ENCODE assay signal across 14 cellular contexts in genomic region chr1:150626150-150626549, GRCh38. TPM values are rescaled to one million over a fixed set of nuclear protein-coding genes. Genes with fewer than 3 reads are reported as not detected.
DNase-seq lines count a peak whose midpoint lies in the region; ATAC-seq and TF ChIP-seq lines count a peak whose summit lies in the region.
"Had no signal": no experiment of that assay in that cellular context is flagged by ENCODE, and none has a peak within 500 bp of the region (broad histone marks: within the 10 kb centered on the region; RNA-seq: fewer than 3 reads in every experiment).

No MANE protein-coding gene starts in this region.

- no peak overlapping the region for H3K27ac ChIP-seq in endodermal cell (ENCODE audit: low read depth, low read length)
- H3K27ac ChIP-seq in skin epidermis, result peak overlapping the region in 18 of 21 experiments; percentile 5 to 93 (median 64)
- H3K27ac ChIP-seq in heart left ventricle, result no peak overlapping the region
- H3K27ac ChIP-seq: gastroesophageal sphincter had no signal

- POLR2A ChIA-PET in activated CD8-positive, alpha-beta T cell treated with anti-CD3 and anti-CD28 coated beads for 36 hours (lab: Charles Lee), result interaction anchor here (0.8 to 30.2 kb wide), 3 partner anchors 9 to 296 kb away, joined by 3 to 678 read pairs (median 4); partner anchors contain the start of gene MCL1
- POLR2A ChIA-PET in activated CD8-positive, alpha-beta T cell treated with anti-CD3 and anti-CD28 coated beads, Interleukin-2, amount 10 ng/mL, durations not matched to agents 7 days and 5 days (lab: Charles Lee), result interaction anchor here (3.0 kb wide), 1 partner anchor 47 kb away, joined by 17 read pairs; the partner anchor contains the start of gene MCL1

- peaks cover 75% of the 10 kb centered on the region for H3K4me1 Mint-ChIP-seq in activated CD8-positive, alpha-beta T cell treated with anti-CD3 and anti-CD28 coated beads for 36 hours (ENCODE audit: low read depth)
- peaks cover 48% of the 10 kb centered on the region for H3K4me1 Mint-ChIP-seq in activated CD8-positive, alpha-beta T cell treated with anti-CD3 and anti-CD28 coated beads, Interleukin-2, amount 10 ng/mL, durations not matched to agents 7 days and 5 days (ENCODE audit: low read depth)
- peaks cover 38% of the 10 kb centered on the region for H3K4me1 Mint-ChIP-seq in T-helper 2 cell treated with Interferon-gamma antibody and Interleukin-4, amounts not matched to agents 5 μg/mL and 100 μg/mL, for 36 hours (ENCODE audit: low read depth)
- H3K4me1 Mint-ChIP-seq in endodermal cell, result peaks cover 46% of the 10 kb centered on the region

- intact Hi-C loops in activated CD8-positive, alpha-beta T cell treated with anti-CD3 and anti-CD28 coated beads for 36 hours (cut with micrococcal nuclease), result loop anchor here (10.0 kb wide), 1 partner anchor 141 kb away; the partner anchor contains the start of gene TARS2
- intact Hi-C loops in heart left ventricle (cut with DNase I), result loop anchor here in 5 of 10 donors (5.0 to 10.0 kb wide), 5 partner anchors 49 to 164 kb away; partner anchors contain the start of genes GOLPH3L (in 1 of the 5), MCL1 (in 1 of the 5) and TARS2 (in 1 of the 5)

- CTCF ChIA-PET in activated CD8-positive, alpha-beta T cell treated with anti-CD3 and anti-CD28 coated beads for 36 hours (lab: Charles Lee), result interaction anchor here (19.1 kb wide), 1 partner anchor 63 kb away, joined by 324 read pairs; no protein-coding TSS in a partner anchor
- CTCF ChIA-PET in activated CD8-positive, alpha-beta T cell treated with anti-CD3 and anti-CD28 coated beads, Interleukin-2, amount 10 ng/mL, durations not matched to agents 7 days and 5 days (lab: Charles Lee), result interaction anchor here (1.9 to 17.7 kb wide), 2 partner anchors 64 to 369 kb away, joined by 9 to 386 read pairs; no protein-coding TSS in a partner anchor

- no peak for TF ChIP-seq POLR2A in heart left ventricle (IDR thresholded peaks at IDR 0.05)

- H3K27me3 ChIP-seq in endodermal cell (ENCODE audit: control insufficient read depth, insufficient read depth, low read length, poor library complexity, severe bottlenecking), result no peaks in the 10 kb centered on the region
- no peaks in the 10 kb centered on the region for H3K27me3 ChIP-seq in heart left ventricle
- H3K27me3 ChIP-seq: gastroesophageal sphincter, MG63 had no signal

- peaks cover 55% of the 10 kb centered on the region for H3K36me3 Mint-ChIP-seq in activated CD8-positive, alpha-beta T cell treated with anti-CD3 and anti-CD28 coated beads for 36 hours (ENCODE audit: low read depth)
- peaks cover 55% of the 10 kb centered on the region for H3K36me3 Mint-ChIP-seq in activated CD8-positive, alpha-beta T cell treated with anti-CD3 and anti-CD28 coated beads, Interleukin-2, amount 10 ng/mL, durations not matched to agents 7 days and 5 days (ENCODE audit: low read depth)
- H3K36me3 Mint-ChIP-seq in T-helper 2 cell treated with Interferon-gamma antibody and Interleukin-4, amounts not matched to agents 5 μg/mL and 100 μg/mL, for 36 hours (ENCODE audit: low read depth), result peaks cover 50% of the 10 kb centered on the region
- H3K36me3 Mint-ChIP-seq in endodermal cell (ENCODE audit: low read depth), result peaks cover 55% of the 10 kb centered on the region

- H3K27ac Mint-ChIP-seq in activated CD8-positive, alpha-beta T cell treated with anti-CD3 and anti-CD28 coated beads for 36 hours, result peak overlapping the region; percentile 44
- H3K27ac Mint-ChIP-seq in activated CD8-positive, alpha-beta T cell treated with anti-CD3 and anti-CD28 coated beads, Interleukin-2, amount 10 ng/mL, durations not matched to agents 7 days and 5 days, result no peak overlapping the region
- no peak overlapping the region for H3K27ac Mint-ChIP-seq in T-helper 2 cell treated with Interferon-gamma antibody and Interleukin-4, amounts not matched to agents 5 μg/mL and 100 μg/mL, for 36 hours
- peak overlapping the region; percentile 81 for H3K27ac Mint-ChIP-seq in endodermal cell

- ATAC-seq in activated CD8-positive, alpha-beta T cell treated with anti-CD3 and anti-CD28 coated beads for 36 hours, result no peak
- ATAC-seq in activated CD8-positive, alpha-beta T cell treated with anti-CD3 and anti-CD28 coated beads, Interleukin-2, amount 10 ng/mL, durations not matched to agents 7 days and 5 days, result no peak
- ATAC-seq in GM19351 (IDR thresholded peaks at IDR 0.05; ENCODE audit: unreplicated experiment) (no peak), heart left ventricle (no peak), HG03442 (IDR thresholded peaks at IDR 0.05; ENCODE audit: unreplicated experiment) (no peak)
- ATAC-seq: gastroesophageal sphincter; naive thymus-derived CD4-positive, alpha-beta T cell had no signal

- H3K36me3 ChIP-seq in endodermal cell (ENCODE audit: control insufficient read depth, insufficient read depth, low read length), result peaks cover 60% of the 10 kb centered on the region
- peaks cover 0 to 65% (median 58%) of the 10 kb centered on the region in 9 donors for H3K36me3 ChIP-seq in heart left ventricle

- H3K4me1 ChIP-seq in endodermal cell (ENCODE audit: control insufficient read depth, insufficient read depth, low read length) (peaks cover 16% of the 10 kb centered on the region), heart left ventricle (peaks cover 9 to 56% (median 40%) of the 10 kb centered on the region in 12 donors)

- DNase-seq in activated CD8-positive, alpha-beta T cell treated with anti-CD3 and anti-CD28 coated beads for 36 hours, result no peak
- DNase-seq in activated CD8-positive, alpha-beta T cell treated with anti-CD3 and anti-CD28 coated beads, Interleukin-2, amount 10 ng/mL, durations not matched to agents 7 days and 5 days, result no peak
- DNase-seq in T-helper 2 cell treated with Interferon-gamma antibody and Interleukin-4, amounts not matched to agents 5 μg/mL and 100 μg/mL, for 36 hours (ENCODE audit: low spot score), result peak; percentile 49
- DNase-seq in endodermal cell (no peak), heart left ventricle (no peak)
- DNase-seq: aorta, Caco-2, HCEC 1CT, MG63 had no signal

- H3K4me3 Mint-ChIP-seq in activated CD8-positive, alpha-beta T cell treated with anti-CD3 and anti-CD28 coated beads for 36 hours, result no peak overlapping the region
- H3K4me3 Mint-ChIP-seq in activated CD8-positive, alpha-beta T cell treated with anti-CD3 and anti-CD28 coated beads, Interleukin-2, amount 10 ng/mL, durations not matched to agents 7 days and 5 days, result no peak overlapping the region
- no peak overlapping the region for H3K4me3 Mint-ChIP-seq in T-helper 2 cell treated with Interferon-gamma antibody and Interleukin-4, amounts not matched to agents 5 μg/mL and 100 μg/mL, for 36 hours
- peak overlapping the region; percentile 30 for H3K4me3 Mint-ChIP-seq in endodermal cell

- no peak overlapping the region for H3K9ac ChIP-seq in endodermal cell (ENCODE audit: extremely low read depth, low read length, poor library complexity, severe bottlenecking)

- no peaks in the 10 kb centered on the region for H3K27me3 Mint-ChIP-seq in activated CD8-positive, alpha-beta T cell treated with anti-CD3 and anti-CD28 coated beads for 36 hours
- H3K27me3 Mint-ChIP-seq in activated CD8-positive, alpha-beta T cell treated with anti-CD3 and anti-CD28 coated beads, Interleukin-2, amount 10 ng/mL, durations not matched to agents 7 days and 5 days (ENCODE audit: low read depth), result no peaks in the 10 kb centered on the region
- no peaks in the 10 kb centered on the region for H3K27me3 Mint-ChIP-seq in T-helper 2 cell treated with Interferon-gamma antibody and Interleukin-4, amounts not matched to agents 5 μg/mL and 100 μg/mL, for 36 hours (ENCODE audit: low read depth)
- no peaks in the 10 kb centered on the region for H3K27me3 Mint-ChIP-seq in endodermal cell (ENCODE audit: insufficient read depth)
- H3K27me3 Mint-ChIP-seq: naive thymus-derived CD4-positive, alpha-beta T cell had no signal

- 99 to 100% methylated on average over 1 to 2 of the region's 2 CpGs for WGBS in endodermal cell (ENCODE audit: insufficient coverage in 1 of 2, insufficient read length in 1 of 2), 2 experiments
- 84 to 87% (median 85%) methylated on average over 2 of the region's 2 CpGs for WGBS in heart left ventricle, 4 donors

- no peak for TF ChIP-seq CTCF in activated CD8-positive, alpha-beta T cell treated with anti-CD3 and anti-CD28 coated beads for 36 hours (IDR thresholded peaks at IDR 0.05)
- no peak for TF ChIP-seq CTCF in endodermal cell (conservative IDR thresholded peaks at IDR 0.05)
- no peak for TF ChIP-seq CTCF in heart left ventricle (IDR thresholded peaks at IDR 0.05)

- H3K4me3 ChIP-seq in endodermal cell (ENCODE audit: low read length) (peak overlapping the region; percentile 35), skin epidermis (no peak overlapping the region), heart left ventricle (no peak overlapping the region)
- H3K4me3 ChIP-seq: gastroesophageal sphincter, MG63 had no signal

- H3K9me3 ChIP-seq in endodermal cell (ENCODE audit: control insufficient read depth, low read length) (no peaks in the 10 kb centered on the region), heart left ventricle (no peaks in the 10 kb centered on the region)
- H3K9me3 ChIP-seq: Caco-2, gastroesophageal sphincter, MG63 had no signal

- no peaks in the 10 kb centered on the region for H3K9me3 Mint-ChIP-seq in activated CD8-positive, alpha-beta T cell treated with anti-CD3 and anti-CD28 coated beads for 36 hours
- H3K9me3 Mint-ChIP-seq in activated CD8-positive, alpha-beta T cell treated with anti-CD3 and anti-CD28 coated beads, Interleukin-2, amount 10 ng/mL, durations not matched to agents 7 days and 5 days (ENCODE audit: insufficient read depth), result no peaks in the 10 kb centered on the region
- H3K9me3 Mint-ChIP-seq in T-helper 2 cell treated with Interferon-gamma antibody and Interleukin-4, amounts not matched to agents 5 μg/mL and 100 μg/mL, for 36 hours, result no peaks in the 10 kb centered on the region
- no peaks in the 10 kb centered on the region for H3K9me3 Mint-ChIP-seq in endodermal cell
- H3K9me3 Mint-ChIP-seq: naive thymus-derived CD4-positive, alpha-beta T cell had no signal

RNA-seq across cellular contexts. Expression of gene ENSA, which starts 3.3 kb away (rescaled TPM):
- 100 to 1,000 TPM; 177 to 182 TPM for total RNA-seq in activated CD8-positive, alpha-beta T cell treated with anti-CD3 and anti-CD28 coated beads for 36 hours
- 100 to 1,000 TPM; 208 to 214 TPM for total RNA-seq in activated CD8-positive, alpha-beta T cell treated with anti-CD3 and anti-CD28 coated beads, Interleukin-2, amount 10 ng/mL, durations not matched to agents 7 days and 5 days
- 100 to 1,000 TPM; 266 to 364 TPM for total RNA-seq in endodermal cell
- 140 TPM for polyA plus RNA-seq in endodermal cell (2013, experiment 1 of 2)
- polyA plus RNA-seq in endodermal cell (2013, experiment 2 of 2), result 146 TPM
- total RNA-seq in heart left ventricle, result 100 to 1,000 TPM; 118 to 186 (median 130) TPM
- 100 to 1,000 TPM in 1 of 2 donors, 10 to 100 TPM in 1; 74.6 to 122 TPM for polyA plus RNA-seq in heart left ventricle

RNA-seq across cellular contexts. Expression of gene MCL1, which starts 46.7 kb away (rescaled TPM):
- 100 to 1,000 TPM; 207 TPM for total RNA-seq in activated CD8-positive, alpha-beta T cell treated with anti-CD3 and anti-CD28 coated beads for 36 hours
- 100 to 1,000 TPM; 249 to 261 TPM for total RNA-seq in activated CD8-positive, alpha-beta T cell treated with anti-CD3 and anti-CD28 coated beads, Interleukin-2, amount 10 ng/mL, durations not matched to agents 7 days and 5 days
- 100 to 1,000 TPM; 133 to 173 TPM for total RNA-seq in endodermal cell
- 132 TPM for polyA plus RNA-seq in endodermal cell (2013, experiment 1 of 2)
- 134 TPM for polyA plus RNA-seq in endodermal cell (2013, experiment 2 of 2)
- total RNA-seq in heart left ventricle, result 100 to 1,000 TPM in 6 of 9 donors, 10 to 100 TPM in 3; 77.2 to 180 (median 104) TPM
- 100 to 1,000 TPM in 1 of 2 donors, 10 to 100 TPM in 1; 57.1 to 118 TPM for polyA plus RNA-seq in heart left ventricle

Comparison
In these comparisons a context has a peak if more than half of its experiments do, and no peak if none do; other contexts are left out.
1. H3K27ac Mint-ChIP-seq: peak in activated CD8-positive, alpha-beta T cell treated with anti-CD3 and anti-CD28 coated beads for 36 hours (single experiment) and endodermal cell (single experiment); none in activated CD8-positive, alpha-beta T cell treated with anti-CD3 and anti-CD28 coated beads, Interleukin-2, amount 10 ng/mL, durations not matched to agents 7 days and 5 days (single experiment) and T-helper 2 cell treated with Interferon-gamma antibody and Interleukin-4, amounts not matched to agents 5 μg/mL and 100 μg/mL, for 36 hours (single experiment).
2. H3K27ac ChIP-seq: peak in skin epidermis (18 of 21); none in endodermal cell (single experiment) and heart left ventricle (0 of 12).